ENCODE assay signal across 23 cellular contexts in the genomic region with DNA sequence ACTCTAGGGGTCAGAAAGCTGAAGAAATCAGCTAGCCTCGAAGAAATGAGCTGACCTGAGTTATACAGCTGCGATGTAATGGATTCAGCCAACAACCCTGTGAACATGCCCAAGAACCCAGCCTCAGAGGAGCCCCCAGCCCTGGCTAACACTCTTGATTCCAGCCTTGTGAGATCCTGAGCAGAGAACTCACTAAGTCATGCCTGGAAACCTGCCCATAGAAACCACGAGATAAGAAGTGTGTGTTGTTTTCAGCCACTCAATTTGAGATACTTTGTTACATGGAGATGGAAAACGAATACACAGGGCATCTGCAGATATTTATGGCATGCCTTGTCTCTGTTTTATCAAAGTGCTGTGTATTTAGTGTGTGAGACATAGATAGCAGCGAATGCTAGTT.
"Had no signal": no experiment of that assay in that cellular context is flagged by ENCODE, and none has a peak within 500 bp of the region (broad histone marks: within the 10 kb centered on the region; RNA-seq: fewer than 3 reads in every experiment).

No MANE protein-coding gene starts in this region.

- H3K4me1 ChIP-seq: gastrocnemius medialis, thyroid gland had no signal

- H3K4me3 Mint-ChIP-seq: activated CD4-positive, alpha-beta T cell treated with anti-CD3 and anti-CD28 coated beads, Interleukin-2, amount 10 ng/mL, durations not matched to agents 7 days and 5 days; activated CD8-positive, alpha-beta T cell treated with anti-CD3 and anti-CD28 coated beads, Interleukin-2, amount 10 ng/mL, durations not matched to agents 7 days and 5 days; activated naive CD4-positive, alpha-beta T cell treated with anti-CD3 and anti-CD28 coated beads for 36 hours; activated T-cell treated with anti-CD3 and anti-CD28 coated beads, Interleukin-2, amount 50 U/mL, for 4 hours; endodermal cell; mesothelial cell of epicardium; nephron had no signal

- H3K27me3 ChIP-seq: gastrocnemius medialis, heart left ventricle, thyroid gland had no signal

- FAIRE-seq: colon had no signal

- H3K36me3 ChIP-seq: gastrocnemius medialis, heart left ventricle, thyroid gland had no signal

- H3K9me3 Mint-ChIP-seq: activated CD4-positive, alpha-beta T cell treated with anti-CD3 and anti-CD28 coated beads, Interleukin-2, amount 10 ng/mL, durations not matched to agents 7 days and 5 days; endodermal cell had no signal

- H3K9me3 ChIP-seq: gastrocnemius medialis, thyroid gland had no signal

- H3K4me1 Mint-ChIP-seq: activated CD4-positive, alpha-beta T cell treated with anti-CD3 and anti-CD28 coated beads, Interleukin-2, amount 10 ng/mL, durations not matched to agents 7 days and 5 days; endodermal cell; mesothelial cell of epicardium; nephron had no signal

- H3K27ac ChIP-seq: dorsolateral prefrontal cortex, epithelial cell of prostate, gastrocnemius medialis, heart left ventricle, thyroid gland had no signal

- H3K4me3 ChIP-seq: dorsolateral prefrontal cortex, gastrocnemius medialis, heart left ventricle, lung, thyroid gland had no signal

- ATAC-seq: activated CD4-positive, CD25-positive, alpha-beta regulatory T cell treated with anti-CD3 and anti-CD28 coated beads, Interleukin-2, amount 50 U/mL, for 24 hours; activated CD8-positive, alpha-beta T cell treated with anti-CD3 and anti-CD28 coated beads, Interleukin-2, amount 10 ng/mL, durations not matched to agents 7 days and 5 days; activated T-cell treated with anti-CD3 and anti-CD28 coated beads, Interleukin-2, amount 50 U/mL, for 4 hours; gastrocnemius medialis had no signal

- DNase-seq: activated CD4-positive, alpha-beta T cell treated with anti-CD3 and anti-CD28 coated beads, Interleukin-2, amount 10 ng/mL, durations not matched to agents 7 days and 5 days; activated CD8-positive, alpha-beta T cell treated with anti-CD3 and anti-CD28 coated beads, Interleukin-2, amount 10 ng/mL, durations not matched to agents 7 days and 5 days; activated naive CD4-positive, alpha-beta T cell treated with anti-CD3 and anti-CD28 coated beads for 36 hours; activated T-cell treated with anti-CD3 and anti-CD28 coated beads, Interleukin-2, amount 50 U/mL, for 4 hours; dorsolateral prefrontal cortex; endodermal cell; gastrocnemius medialis; heart left ventricle; occipital lobe; retina; stimulated activated CD4-positive, alpha-beta T cell treated with anti-CD3 and anti-CD28 coated beads, Interleukin-12 subunit alpha, Interleukin-12 subunit beta, amount 100 ng/mL, for 4 hours; stimulated activated CD4-positive, alpha-beta T cell treated with anti-CD3 and anti-CD28 coated beads, Interleukin-1b, Interleukin-23, amount 100 ng/mL, for 48 hours; stimulated activated CD8-positive, alpha-beta memory T cell treated with anti-CD3 and anti-CD28 coated beads, Interleukin-4, amount 100 ng/mL, for 48 hours; stimulated activated naive CD4-positive, alpha-beta T cell; T-helper 1 cell; T-helper 9 cell; thyroid gland had no signal

- H3K27ac Mint-ChIP-seq: activated CD4-positive, alpha-beta T cell treated with anti-CD3 and anti-CD28 coated beads, Interleukin-2, amount 10 ng/mL, durations not matched to agents 7 days and 5 days; activated CD8-positive, alpha-beta T cell treated with anti-CD3 and anti-CD28 coated beads, Interleukin-2, amount 10 ng/mL, durations not matched to agents 7 days and 5 days; activated naive CD4-positive, alpha-beta T cell treated with anti-CD3 and anti-CD28 coated beads for 36 hours; endodermal cell; mesothelial cell of epicardium; nephron had no signal
